Comparison of ENCODE assay signal across 25 cellular contexts in genomic region chr1:8429549-8430105, GRCh38.
DNase-seq lines count a peak whose midpoint lies in the region; ATAC-seq and TF ChIP-seq lines count a peak whose summit lies in the region.
"Had no signal": no experiment of that assay in that cellular context is flagged by ENCODE, and none has a peak within 500 bp of the region (broad histone marks: within the 10 kb centered on the region; RNA-seq: fewer than 3 reads in every experiment).

No MANE protein-coding gene starts in this region.

- DNase-seq in activated T-cell treated with anti-CD3 and anti-CD28 coated beads, Interleukin-2, amount 50 U/mL, for 24 hours = no peak
- no peak for DNase-seq in activated T-cell treated with anti-CD3 and anti-CD28 coated beads, Interleukin-2, amount 50 U/mL, for 1 hour
- DNase-seq in T-helper 17 cell (no peak), psoas muscle (no peak)
- DNase-seq: activated CD8-positive, alpha-beta memory T cell treated with anti-CD3 and anti-CD28 coated beads, Interleukin-2, amount 50 U/mL, for 48 hours; activated gamma-delta T cell; amygdala; H9; heart left ventricle; KG1; left colon; mesenchymal stem cell; NCI-H1092; NCI-H1930; NCI-H2227 treated with DMSO at 0.1 percent for 48 hours; pancreas; PC-3; right lobe of liver; SHP77 had no signal

- no peaks in the 10 kb centered on the region for H3K27me3 ChIP-seq in psoas muscle (ENCODE audit: insufficient read depth in 3 of 3, low read length in 2 of 3)
- H3K27me3 ChIP-seq: heart left ventricle, pancreas, right lobe of liver had no signal

- H3K36me3 ChIP-seq in psoas muscle (ENCODE audit: insufficient read depth in 1 of 2, low read depth in 1 of 2) = no peaks in the 10 kb centered on the region
- H3K36me3 ChIP-seq: heart left ventricle, pancreas, right lobe of liver had no signal

- H3K4me1 ChIP-seq in psoas muscle = peaks cover 56% of the 10 kb centered on the region

- ATAC-seq in T-helper 17 cell = no peak
- ATAC-seq in psoas muscle = no peak
- no peak for ATAC-seq in HG02981 (IDR thresholded peaks at IDR 0.05; ENCODE audit: unreplicated experiment)
- ATAC-seq in GM19395 (IDR thresholded peaks at IDR 0.05; ENCODE audit: unreplicated experiment) = no peak
- no peak for ATAC-seq in GM21528 (IDR thresholded peaks at IDR 0.05; ENCODE audit: low FRiP score, unreplicated experiment)
- ATAC-seq: A549, heart left ventricle, left colon, pancreas, PC-3, right lobe of liver had no signal

- no peaks in the 10 kb centered on the region for H3K36me3 Mint-ChIP-seq in activated T-cell treated with anti-CD3 and anti-CD28 coated beads, Interleukin-2, amount 50 U/mL, for 24 hours (ENCODE audit: low read depth)
- H3K36me3 Mint-ChIP-seq in IgD-negative memory B cell (peaks cover 2% of the 10 kb centered on the region), T-helper 17 cell (ENCODE audit: low read depth) (peaks cover 1% of the 10 kb centered on the region)

- H3K27ac Mint-ChIP-seq in activated T-cell treated with anti-CD3 and anti-CD28 coated beads, Interleukin-2, amount 50 U/mL, for 24 hours = peak overlapping the region; percentile 6
- H3K27ac Mint-ChIP-seq in IgD-negative memory B cell (peak overlapping the region in 2 of 3 donors; percentile 25 to 57), T-helper 17 cell (peak overlapping the region; percentile 78)
- H3K27ac Mint-ChIP-seq: H9 had no signal

- H3K9me3 Mint-ChIP-seq in activated T-cell treated with anti-CD3 and anti-CD28 coated beads, Interleukin-2, amount 50 U/mL, for 24 hours = no peaks in the 10 kb centered on the region
- H3K9me3 Mint-ChIP-seq in IgD-negative memory B cell = no peaks in the 10 kb centered on the region
- H3K9me3 Mint-ChIP-seq: H9; naive thymus-derived CD8-positive, alpha-beta T cell had no signal

- no peaks in the 10 kb centered on the region for H3K27me3 Mint-ChIP-seq in activated T-cell treated with anti-CD3 and anti-CD28 coated beads, Interleukin-2, amount 50 U/mL, for 24 hours
- H3K27me3 Mint-ChIP-seq in IgD-negative memory B cell (no peaks in the 10 kb centered on the region), T-helper 17 cell (no peaks in the 10 kb centered on the region)
- H3K27me3 Mint-ChIP-seq: naive thymus-derived CD8-positive, alpha-beta T cell had no signal

- H3K4me1 Mint-ChIP-seq in activated T-cell treated with anti-CD3 and anti-CD28 coated beads, Interleukin-2, amount 50 U/mL, for 24 hours (ENCODE audit: low read depth) = peaks cover 76% of the 10 kb centered on the region
- H3K4me1 Mint-ChIP-seq in IgD-negative memory B cell (peaks cover 50 to 72% (median 50%) of the 10 kb centered on the region in 3 donors), T-helper 17 cell (peaks cover 65% of the 10 kb centered on the region)

- no peak overlapping the region for H3K4me3 Mint-ChIP-seq in activated T-cell treated with anti-CD3 and anti-CD28 coated beads, Interleukin-2, amount 50 U/mL, for 24 hours
- H3K4me3 Mint-ChIP-seq in IgD-negative memory B cell (peak overlapping the region in 3 of 4 donors; percentile 17 to 34 (median 31)), T-helper 17 cell (no peak overlapping the region)
- H3K4me3 Mint-ChIP-seq: H9 had no signal

- 72 to 76% (median 75%) methylated on average over 2 of the region's 2 CpGs for whole genome bisulfite sequencing in psoas muscle, 3 donors

- H3K27ac ChIP-seq in psoas muscle = peak overlapping the region; percentile 14
- H3K27ac ChIP-seq: A549, pancreas, right lobe of liver had no signal

- no peak for TF ChIP-seq CTCF in psoas muscle (IDR thresholded peaks at IDR 0.05)

- no peak overlapping the region for H3K4me3 ChIP-seq in psoas muscle
- H3K4me3 ChIP-seq: A549, heart left ventricle, pancreas, right lobe of liver had no signal

- intact Hi-C loops in psoas muscle (cut with DNase I) = loop anchor here in 1 of 2 donors (5.0 kb wide), 1 partner anchor 98 kb away; no protein-coding TSS in a partner anchor

- H3K9me3 ChIP-seq in T-helper 17 cell (ENCODE audit: control insufficient read depth, low read length, poor library complexity, severe bottlenecking) = no peaks in the 10 kb centered on the region
- H3K9me3 ChIP-seq in psoas muscle = no peaks in the 10 kb centered on the region
- H3K9me3 ChIP-seq: A549, heart left ventricle, pancreas, right lobe of liver had no signal

Comparison
In these comparisons a context has a peak if more than half of its experiments do, and no peak if none do; other contexts are left out.
1. H3K27ac Mint-ChIP-seq: peak in every context shown above with its lines; median percentile 78 in T-helper 17 cell; 41 in IgD-negative memory B cell; 6 in activated T-cell treated with anti-CD3 and anti-CD28 coated beads, Interleukin-2, amount 50 U/mL, for 24 hours.
2. H3K4me3 Mint-ChIP-seq: peak in IgD-negative memory B cell (3 of 4); none in activated T-cell treated with anti-CD3 and anti-CD28 coated beads, Interleukin-2, amount 50 U/mL, for 24 hours (single experiment) and T-helper 17 cell (single experiment).